ENCODE assay signal across 19 cellular contexts in the genomic region with DNA sequence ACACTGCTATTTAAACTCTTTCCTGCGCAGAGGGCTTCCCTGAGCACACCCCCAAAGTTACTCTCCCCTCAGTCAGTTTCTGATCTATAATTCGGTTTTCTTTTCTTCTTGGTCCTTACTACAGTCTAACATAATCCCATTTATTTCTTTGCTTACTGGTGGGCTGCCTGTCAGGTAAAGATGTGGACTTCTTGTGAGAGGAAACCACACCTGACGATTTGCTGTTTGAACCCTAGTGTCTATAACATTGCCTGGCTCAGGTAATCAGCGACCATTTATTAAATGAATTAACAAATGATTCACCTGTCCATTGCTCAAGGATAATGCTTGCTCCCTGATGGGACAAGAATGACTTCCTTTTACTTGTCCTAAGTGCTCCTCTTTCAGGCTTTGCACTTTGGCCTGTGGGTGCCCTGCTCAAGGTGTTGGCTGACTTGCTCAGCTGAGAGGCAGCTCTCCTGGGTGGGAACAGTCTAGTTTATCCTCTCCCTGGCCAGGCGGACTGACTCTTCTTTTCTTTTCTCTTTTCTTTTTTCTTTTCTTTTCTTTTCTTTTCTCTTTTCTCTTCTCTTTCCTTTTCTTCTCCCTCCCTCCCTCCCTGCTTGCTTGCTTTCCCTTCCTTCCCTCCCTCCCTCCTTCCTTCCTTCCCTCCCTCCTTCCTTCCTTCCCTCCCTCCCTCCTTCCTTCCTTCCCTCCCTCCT.
DNase-seq lines count a peak whose midpoint lies in the region; ATAC-seq lines count a peak whose summit lies in the region.
"Had no signal": no experiment of that assay in that cellular context is flagged by ENCODE, and none has a peak within 500 bp of the region (broad histone marks: within the 10 kb centered on the region; RNA-seq: fewer than 3 reads in every experiment).

No MANE protein-coding gene starts in this region.

- no peaks in the 10 kb centered on the region for H3K36me3 ChIP-seq in BLaER1 treated with 17β-estradiol and CSF1 and Interleukin-3, amounts not matched to agents 10 nM and 100 nM
- no peaks in the 10 kb centered on the region for H3K36me3 ChIP-seq in CD8-positive, alpha-beta memory T cell (ENCODE audit: insufficient read depth, low read length)
- no peaks in the 10 kb centered on the region for H3K36me3 ChIP-seq in mucosa of rectum (ENCODE audit: control insufficient read depth in 2 of 2, insufficient read depth in 2 of 2, low read length in 2 of 2)
- H3K36me3 ChIP-seq: BE2C had no signal

- intact Hi-C loops in activated T-helper 1 cell treated with anti-CD3 and anti-CD28 coated beads, Interleukin-12 subunit alpha, Interleukin-12 subunit beta, Interleukin-2, Interleukin-4 antibody, amounts not matched to agents 30 ng/mL and 10 ng/mL and 1 ng/mL, durations not matched to agents 14 hours and 24 hours and 36 hours (cut with micrococcal nuclease): no loop called here

- H4K20me1 ChIP-seq in BLaER1 treated with 17β-estradiol and CSF1 and Interleukin-3, amounts not matched to agents 10 nM and 100 nM: no peaks in the 10 kb centered on the region

- no peak overlapping the region for H3K9ac ChIP-seq in BLaER1 treated with 17β-estradiol and CSF1 and Interleukin-3, amounts not matched to agents 10 nM and 100 nM
- no peak overlapping the region for H3K9ac ChIP-seq in mucosa of rectum (ENCODE audit: low read depth in 1 of 2, low read length in 2 of 2)

- H3K4me1 ChIP-seq in BLaER1 treated with 17β-estradiol and CSF1 and Interleukin-3, amounts not matched to agents 10 nM and 100 nM: peaks cover 54 to 61% (median 56%) of the 10 kb centered on the region in 10 experiments
- H3K4me1 ChIP-seq in CD8-positive, alpha-beta memory T cell (ENCODE audit: insufficient read depth, low read length): peaks cover 78% of the 10 kb centered on the region
- peaks cover 12 to 19% of the 10 kb centered on the region in 2 donors for H3K4me1 ChIP-seq in mucosa of rectum (ENCODE audit: control insufficient read depth in 2 of 2, insufficient read depth in 2 of 2, low read length in 2 of 2)
- H3K4me1 ChIP-seq: BE2C had no signal

- H3K27ac Mint-ChIP-seq in CD8-positive, alpha-beta memory T cell: peak overlapping the region; percentile 56 to 96 (median 87)
- peak overlapping the region; percentile 58 for H3K27ac Mint-ChIP-seq in activated T-helper 1 cell treated with anti-CD3 and anti-CD28 coated beads, Interleukin-12 subunit alpha, Interleukin-12 subunit beta, Interleukin-2, Interleukin-4 antibody, amounts not matched to agents 30 ng/mL and 10 ng/mL and 1 ng/mL, durations not matched to agents 14 hours and 24 hours and 36 hours
- H3K27ac Mint-ChIP-seq: type B pancreatic cell had no signal

- peak overlapping the region in 1 of 7 donors; percentile 19 for H3K4me3 Mint-ChIP-seq in CD8-positive, alpha-beta memory T cell
- H3K4me3 Mint-ChIP-seq in activated T-helper 1 cell treated with anti-CD3 and anti-CD28 coated beads, Interleukin-12 subunit alpha, Interleukin-12 subunit beta, Interleukin-2, Interleukin-4 antibody, amounts not matched to agents 30 ng/mL and 10 ng/mL and 1 ng/mL, durations not matched to agents 14 hours and 24 hours and 36 hours: no peak overlapping the region
- H3K4me3 Mint-ChIP-seq: type B pancreatic cell had no signal

- no peak overlapping the region for H3K4me2 ChIP-seq in BLaER1 treated with 17β-estradiol and CSF1 and Interleukin-3, amounts not matched to agents 10 nM and 100 nM

- H3K4me3 ChIP-seq in BLaER1 treated with 17β-estradiol and CSF1 and Interleukin-3, amounts not matched to agents 10 nM and 100 nM: no peak overlapping the region
- no peak overlapping the region for H3K4me3 ChIP-seq in CD8-positive, alpha-beta memory T cell (ENCODE audit: low read length)
- no peak overlapping the region for H3K4me3 ChIP-seq in mucosa of rectum (ENCODE audit: low read length in 2 of 2)

- ATAC-seq in GM21423 (IDR thresholded peaks at IDR 0.05; ENCODE audit: unreplicated experiment) (no peak), GM18907 (IDR thresholded peaks at IDR 0.05; ENCODE audit: unreplicated experiment) (no peak)

- POLR2A ChIA-PET in CD8-positive, alpha-beta memory T cell (lab: Charles Lee): no interaction called here

- H3K9me3 ChIP-seq in BLaER1 treated with 17β-estradiol and CSF1 and Interleukin-3, amounts not matched to agents 10 nM and 100 nM (replicated peaks in 1 of 11): peaks cover 0 to 30% (median 23%) of the 10 kb centered on the region in 11 experiments; a peak in 17 of 22 replicates
- no peaks in the 10 kb centered on the region for H3K9me3 ChIP-seq in CD8-positive, alpha-beta memory T cell (ENCODE audit: low read length)
- no peaks in the 10 kb centered on the region for H3K9me3 ChIP-seq in mucosa of rectum (ENCODE audit: control insufficient read depth in 2 of 2, low read length in 2 of 2)
- H3K9me3 ChIP-seq: BE2C had no signal

- no peak for DNase-seq in CD8-positive, alpha-beta memory T cell
- no peak for DNase-seq in activated T-helper 1 cell treated with anti-CD3 and anti-CD28 coated beads, Interleukin-12 subunit alpha, Interleukin-12 subunit beta, Interleukin-2, Interleukin-4 antibody, amounts not matched to agents 30 ng/mL and 10 ng/mL and 1 ng/mL, durations not matched to agents 14 hours and 24 hours and 36 hours (ENCODE audit: low spot score)
- DNase-seq in NCI-H128 (lab: John Stamatoyannopoulos, UW; ENCODE audit: unreplicated experiment) (no peak), cerebellar cortex (ENCODE audit: low spot score) (no peak)
- DNase-seq: activated CD4-positive, CD25-positive, alpha-beta regulatory T cell; activated T-cell treated with anti-CD3 and anti-CD28 coated beads for 4 hours; BE2C; cerebellar nuclear complex; hippocampal formation; KBM-7; NCI-H1092; NCI-H2171; NCI-H774; RPMI8226 had no signal

- peak overlapping the region in 7 of 11 experiments; percentile 2 to 55 (median 16); a peak in 8 of 22 replicates for H3K27ac ChIP-seq in BLaER1 treated with 17β-estradiol and CSF1 and Interleukin-3, amounts not matched to agents 10 nM and 100 nM
- H3K27ac ChIP-seq in CD8-positive, alpha-beta memory T cell (ENCODE audit: low read depth, low read length): no peak overlapping the region
- peak overlapping the region; percentile 24 to 68 for H3K27ac ChIP-seq in mucosa of rectum (ENCODE audit: low read depth in 2 of 2, low read length in 2 of 2)

- CTCF ChIA-PET in CD8-positive, alpha-beta memory T cell (lab: Charles Lee): no interaction called here

- H3K27me3 Mint-ChIP-seq in CD8-positive, alpha-beta memory T cell: no peaks in the 10 kb centered on the region
- H3K27me3 Mint-ChIP-seq in activated T-helper 1 cell treated with anti-CD3 and anti-CD28 coated beads, Interleukin-12 subunit alpha, Interleukin-12 subunit beta, Interleukin-2, Interleukin-4 antibody, amounts not matched to agents 30 ng/mL and 10 ng/mL and 1 ng/mL, durations not matched to agents 14 hours and 24 hours and 36 hours (ENCODE audit: insufficient read depth): no peaks in the 10 kb centered on the region
- H3K27me3 Mint-ChIP-seq: type B pancreatic cell had no signal

- H3K27me3 ChIP-seq in BLaER1 treated with 17β-estradiol and CSF1 and Interleukin-3, amounts not matched to agents 10 nM and 100 nM: no peaks in the 10 kb centered on the region
- no peaks in the 10 kb centered on the region for H3K27me3 ChIP-seq in CD8-positive, alpha-beta memory T cell (ENCODE audit: insufficient read depth, low read length, poor library complexity, severe bottlenecking)
- H3K27me3 ChIP-seq in mucosa of rectum (ENCODE audit: control insufficient read depth in 2 of 2, insufficient read depth in 2 of 2, low read length in 2 of 2): no peaks in the 10 kb centered on the region
- H3K27me3 ChIP-seq: BE2C had no signal

- peaks cover 0 to 4% (median 2%) of the 10 kb centered on the region in 5 donors for H3K9me3 Mint-ChIP-seq in CD8-positive, alpha-beta memory T cell
- H3K9me3 Mint-ChIP-seq in activated T-helper 1 cell treated with anti-CD3 and anti-CD28 coated beads, Interleukin-12 subunit alpha, Interleukin-12 subunit beta, Interleukin-2, Interleukin-4 antibody, amounts not matched to agents 30 ng/mL and 10 ng/mL and 1 ng/mL, durations not matched to agents 14 hours and 24 hours and 36 hours: peaks cover 8% of the 10 kb centered on the region
- H3K9me3 Mint-ChIP-seq: type B pancreatic cell had no signal

- H3K36me3 Mint-ChIP-seq in CD8-positive, alpha-beta memory T cell: peaks cover 0 to 6% (median 2%) of the 10 kb centered on the region in 3 donors
- H3K36me3 Mint-ChIP-seq in activated T-helper 1 cell treated with anti-CD3 and anti-CD28 coated beads, Interleukin-12 subunit alpha, Interleukin-12 subunit beta, Interleukin-2, Interleukin-4 antibody, amounts not matched to agents 30 ng/mL and 10 ng/mL and 1 ng/mL, durations not matched to agents 14 hours and 24 hours and 36 hours (ENCODE audit: low read depth): peaks cover 7% of the 10 kb centered on the region
- H3K36me3 Mint-ChIP-seq: type B pancreatic cell had no signal

- peaks cover 60 to 85% (median 80%) of the 10 kb centered on the region in 3 donors for H3K4me1 Mint-ChIP-seq in CD8-positive, alpha-beta memory T cell
- peaks cover 66% of the 10 kb centered on the region for H3K4me1 Mint-ChIP-seq in activated T-helper 1 cell treated with anti-CD3 and anti-CD28 coated beads, Interleukin-12 subunit alpha, Interleukin-12 subunit beta, Interleukin-2, Interleukin-4 antibody, amounts not matched to agents 30 ng/mL and 10 ng/mL and 1 ng/mL, durations not matched to agents 14 hours and 24 hours and 36 hours (ENCODE audit: low read depth)
